In the genomic region with DNA sequence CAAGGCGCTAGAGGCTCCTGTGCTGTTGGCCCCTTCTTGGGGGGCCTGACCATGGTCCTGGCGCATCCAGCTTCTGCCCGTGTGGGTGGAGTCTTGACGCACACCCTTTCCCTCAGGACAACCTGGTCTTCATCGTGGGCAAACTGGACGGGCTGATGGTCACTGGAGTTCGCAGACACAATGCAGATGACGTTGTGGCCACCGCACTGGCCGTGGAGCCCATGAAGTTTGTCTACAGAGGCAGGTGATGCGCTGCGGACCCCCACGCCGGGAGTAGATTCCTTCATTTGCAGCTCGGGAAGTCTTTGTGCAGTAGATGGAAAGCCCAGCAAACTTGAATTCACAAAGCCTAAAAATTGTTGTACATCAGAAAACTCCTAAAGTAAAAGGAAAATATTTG, we compare ENCODE assay signal across 20 cellular contexts. TPM values are rescaled to one million over a fixed set of nuclear protein-coding genes. Genes with fewer than 3 reads are reported as not detected.
"Had no signal": no experiment of that assay in that cellular context is flagged by ENCODE, and none has a peak within 500 bp of the region (broad histone marks: within the 10 kb centered on the region; RNA-seq: fewer than 3 reads in every experiment).

No MANE protein-coding gene starts in this region.

- ATAC-seq: effector memory CD8-positive, alpha-beta T cell; heart left ventricle; left lobe of liver; psoas muscle; right lobe of liver had no signal

- H3K27me3 ChIP-seq: heart left ventricle, neutrophil, right lobe of liver, tibial artery, upper lobe of left lung, uterus had no signal

- H3K27ac ChIP-seq: heart left ventricle, neutrophil, psoas muscle, right lobe of liver, skin epidermis, tibial artery, upper lobe of left lung, uterus had no signal

- H3K4me1 Mint-ChIP-seq: mesothelial cell of epicardium had no signal

- H3K4me1 ChIP-seq: psoas muscle, right lobe of liver, tibial artery, upper lobe of left lung, uterus had no signal

- H3K27me3 Mint-ChIP-seq: effector memory CD8-positive, alpha-beta T cell had no signal

- H3K9me3 ChIP-seq: heart left ventricle, neutrophil, psoas muscle, right lobe of liver, tibial artery, upper lobe of left lung, uterus had no signal

- H3K4me3 Mint-ChIP-seq: effector memory CD8-positive, alpha-beta T cell; mesothelial cell of epicardium; nephron progenitor cell had no signal

- H3K36me3 ChIP-seq: uterus had no signal

- H3K27ac Mint-ChIP-seq: mesothelial cell of epicardium, nephron progenitor cell had no signal

- FAIRE-seq: islet of Langerhans had no signal

- H3K4me3 ChIP-seq: heart left ventricle, psoas muscle, right lobe of liver, skin epidermis, tibial artery, upper lobe of left lung, uterus had no signal

- DNase-seq: effector memory CD8-positive, alpha-beta T cell; foreskin melanocyte; heart left ventricle; hippocampal formation; nephron progenitor cell; psoas muscle; retina; right lobe of liver; stimulated activated CD4-positive, alpha-beta T cell treated with anti-CD3 and anti-CD28 coated beads, Interleukin-12 subunit alpha, Interleukin-12 subunit beta, amount 100 ng/mL, for 4 hours; stimulated activated naive CD4-positive, alpha-beta T cell treated with Interleukin-2 at 50 U/mL for 16 hours; tibial artery; uterus had no signal

RNA-seq across cellular contexts. Expression of a gene that starts 58.1 kb away (rescaled TPM):
- total RNA-seq: epithelial cell of proximal tubule, glomerular endothelial cell, left lobe of liver had no signal
